2 cellular contexts compared by ENCODE assay signal in genomic region chr2:55080204-55080738, GRCh38.
TF ChIP-seq lines count a peak whose summit lies in the region.

No MANE protein-coding gene starts in this region.

TF ChIP-seq in SK-N-SH, 30 proteins besides CTCF, POLR2A, EP300 and RAD21 (continued from another document):
- no peak for TF ChIP-seq REST (IDR thresholded peaks at IDR 0.05; ENCODE audit: low read depth, low read length)
- TF ChIP-seq SMC3 (IDR thresholded peaks at IDR 0.05; ENCODE audit: low read depth, low read length): no peak
- no peak for TF ChIP-seq MEF2A (IDR thresholded peaks at IDR 0.05; ENCODE audit: borderline replicate concordance, low read depth)
- TF ChIP-seq SIN3A (IDR thresholded peaks at IDR 0.05; ENCODE audit: borderline replicate concordance, low read depth, low read length): no peak
- no peak for TF ChIP-seq FOSL2 (IDR thresholded peaks at IDR 0.05; ENCODE audit: borderline replicate concordance, low read depth)
- no peak for TF ChIP-seq NRF1 (IDR thresholded peaks at IDR 0.05; ENCODE audit: low read depth, low read length)
- TF ChIP-seq EZH2phosphoT487 (IDR thresholded peaks at IDR 0.05; ENCODE audit: borderline replicate concordance, low read depth): no peak
- TF ChIP-seq CHD2 (IDR thresholded peaks at IDR 0.05; ENCODE audit: low read length, partially characterized antibody): no peak
- no peak for TF ChIP-seq RXRA (IDR thresholded peaks at IDR 0.05; ENCODE audit: borderline replicate concordance, low read depth)
TF ChIP-seq in SK-N-SH: peak in this region for 0.

TF ChIP-seq in SK-N-SH treated with all-trans-retinoic acid at 6 μM for 48 hours, 23 proteins besides CTCF, POLR2A, EP300 and RAD21 (continued from another document):
- TF ChIP-seq, protein P1, sequence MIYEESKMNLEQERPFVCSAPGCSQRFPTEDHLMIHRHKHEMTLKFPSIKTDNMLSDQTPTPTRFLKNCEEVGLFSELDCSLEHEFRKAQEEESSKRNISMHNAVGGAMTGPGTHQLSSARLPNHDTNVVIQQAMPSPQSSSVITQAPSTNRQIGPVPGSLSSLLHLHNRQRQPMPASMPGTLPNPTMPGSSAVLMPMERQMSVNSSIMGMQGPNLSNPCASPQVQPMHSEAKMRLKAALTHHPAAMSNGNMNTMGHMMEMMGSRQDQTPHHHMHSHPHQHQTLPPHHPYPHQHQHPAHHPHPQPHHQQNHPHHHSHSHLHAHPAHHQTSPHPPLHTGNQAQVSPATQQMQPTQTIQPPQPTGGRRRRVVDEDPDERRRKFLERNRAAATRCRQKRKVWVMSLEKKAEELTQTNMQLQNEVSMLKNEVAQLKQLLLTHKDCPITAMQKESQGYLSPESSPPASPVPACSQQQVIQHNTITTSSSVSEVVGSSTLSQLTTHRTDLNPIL (CRISPR knock-in tag; IDR thresholded peaks at IDR 0.05; ENCODE audit: low read depth): no peak
TF ChIP-seq in SK-N-SH treated with all-trans-retinoic acid at 6 μM for 48 hours: peak in this region for 0.
